ENCODE assay signal across 20 cellular contexts in genomic region chr2:109428281-109428680, GRCh38.
DNase-seq lines count a peak whose midpoint lies in the region; ATAC-seq and TF ChIP-seq lines count a peak whose summit lies in the region.
"Had no signal": no experiment of that assay in that cellular context is flagged by ENCODE, and none has a peak within 500 bp of the region (broad histone marks: within the 10 kb centered on the region; RNA-seq: fewer than 3 reads in every experiment).

No MANE protein-coding gene starts in this region.

- no peak overlapping the region for H2AK5ac ChIP-seq in H9 (ENCODE audit: insufficient read length, low read length)

- no peak overlapping the region for H2BK15ac ChIP-seq in H9 (ENCODE audit: low read depth, low read length)

- no peak overlapping the region for H4K91ac ChIP-seq in H9 (ENCODE audit: insufficient read length, low read depth, low read length)

- 80 to 92% (median 83%) methylated on average over 12 of the region's 12 CpGs for WGBS in spleen, 5 donors
- no CpG with 5 or more reads among the region's 12 CpGs for WGBS in H9 (ENCODE audit: extremely low coverage, insufficient read length, low lambda C conversion rate)

- DNase-seq in MV-4-11 (lab: John Stamatoyannopoulos, UW) (peak; percentile 71), RWPE2 (ENCODE audit: low spot score) (peak; percentile 55), lower lobe of right lung (peak; percentile 35), spleen (peak; percentile 66), Right ventricle myocardium inferior (ENCODE audit: missing footprints) (no peak), H9 (no peak)
- no peak for DNase-seq in stimulated activated naive CD4-positive, alpha-beta T cell (lab: John Stamatoyannopoulos, UW)
- DNase-seq: Caco-2; CD4-positive, alpha-beta T cell; GDM1; GOT3; NCI-H1092 treated with DMSO at 0.1 percent for 48 hours; NCI-H1436 treated with DMSO at 0.1 percent for 48 hours; NCI-H1930; NCI-H226; NCI-H524 treated with DMSO at 0.1 percent for 48 hours; NCI-H82; SHP77 had no signal

- H3K18ac ChIP-seq in H9 (ENCODE audit: insufficient read length, low read depth, low read length), result no peak overlapping the region

- H3T11ph ChIP-seq in H9 (ENCODE audit: low read length), result no peak overlapping the region

- H2BK5ac ChIP-seq in H9 (ENCODE audit: insufficient read length, low read length), result no peak overlapping the region

- no peaks in the 10 kb centered on the region for H3K23me2 ChIP-seq in H9 (ENCODE audit: insufficient read length, low read depth, low read length, poor library complexity, severe bottlenecking)

- peaks cover 3% of the 10 kb centered on the region; the same call in 1 of the 2 replicates for H3K27me3 Mint-ChIP-seq in H9 (ENCODE audit: low read depth)
- H3K27me3 Mint-ChIP-seq: CD4-positive, alpha-beta T cell had no signal

- no peaks in the 10 kb centered on the region for H4K20me1 ChIP-seq in H9 (ENCODE audit: control insufficient read depth, insufficient read depth, insufficient read length)

- no peaks in the 10 kb centered on the region for H3K9me3 Mint-ChIP-seq in H9
- H3K9me3 Mint-ChIP-seq: CD4-positive, alpha-beta T cell; IgD-negative memory B cell had no signal

- no peak for TF ChIP-seq CTCF in RWPE2 (IDR thresholded peaks at IDR 0.05; ENCODE audit: poor library complexity, severe bottlenecking)
- no peak for TF ChIP-seq CTCF in lower lobe of right lung (IDR thresholded peaks at IDR 0.05)
- no peak for TF ChIP-seq CTCF in spleen (IDR thresholded peaks at IDR 0.05 in 8 of 11, conservative IDR thresholded peaks at IDR 0.05 in 3 of 11)
- TF ChIP-seq CTCF in H9 (conservative IDR thresholded peaks at IDR 0.05), result no peak

- H3K4ac ChIP-seq in H9 (ENCODE audit: low read depth, low read length), result no peak overlapping the region

- H3K4me3 ChIP-seq in RWPE2 (ENCODE audit: severe bottlenecking) (no peak overlapping the region), lower lobe of right lung (no peak overlapping the region), spleen (no peak overlapping the region)

- H3K27me3 ChIP-seq in RWPE2 (ENCODE audit: insufficient read depth, poor library complexity, severe bottlenecking) (no peaks in the 10 kb centered on the region), lower lobe of right lung (ENCODE audit: low read depth) (no peaks in the 10 kb centered on the region), spleen (replicated peaks in 1 of 7) (peaks cover 0 to 5% (median 0%) of the 10 kb centered on the region in 7 donors), H9 (ENCODE audit: insufficient read depth, low read length) (no peaks in the 10 kb centered on the region)

- H3K23ac ChIP-seq in H9 (ENCODE audit: insufficient read length, low read depth, low read length), result no peak overlapping the region

- H3K4me1 ChIP-seq in RWPE2 (ENCODE audit: insufficient read depth, poor library complexity, severe bottlenecking), result no peaks in the 10 kb centered on the region
- H3K4me1 ChIP-seq in lower lobe of right lung, result no peaks in the 10 kb centered on the region
- H3K4me1 ChIP-seq in spleen, result no peaks in the 10 kb centered on the region
- no peaks in the 10 kb centered on the region for H3K4me1 ChIP-seq in H9 (ENCODE audit: insufficient read depth, low read length)
- H3K4me1 ChIP-seq: Caco-2 had no signal

- H3K36me3 ChIP-seq in RWPE2 (ENCODE audit: low read depth) (no peaks in the 10 kb centered on the region), lower lobe of right lung (no peaks in the 10 kb centered on the region), spleen (peaks cover 0 to under 1% (median 0%) of the 10 kb centered on the region in 6 donors)

- no peak overlapping the region for H2BK120ac ChIP-seq in H9 (ENCODE audit: low read depth, low read length, poor library complexity, severe bottlenecking)

- H4K5ac ChIP-seq in H9 (ENCODE audit: insufficient read length, low read depth, low read length), result no peak overlapping the region

- no peak overlapping the region for H3K27ac Mint-ChIP-seq in H9
- H3K27ac Mint-ChIP-seq: CD4-positive, alpha-beta T cell; IgD-negative memory B cell had no signal

- H3K9me3 ChIP-seq in RWPE2 (ENCODE audit: severe bottlenecking) (no peaks in the 10 kb centered on the region), lower lobe of right lung (no peaks in the 10 kb centered on the region), spleen (no peaks in the 10 kb centered on the region), H9 (ENCODE audit: control insufficient read depth, low read depth, low read length) (no peaks in the 10 kb centered on the region)
- H3K9me3 ChIP-seq: Caco-2 had no signal

- no peak for TF ChIP-seq POLR2A in spleen (IDR thresholded peaks at IDR 0.05)

- no peak overlapping the region for H3K56ac ChIP-seq in H9 (ENCODE audit: insufficient read length, low read depth, low read length)

- H3K9ac ChIP-seq in H9 (ENCODE audit: extremely low read depth, insufficient read length, low read length), result no peak overlapping the region

- ATAC-seq in RWPE2 (ENCODE audit: low read depth) (no peak), lower lobe of right lung (no peak), Right ventricle myocardium inferior (no peak)
- ATAC-seq: HCT116 had no signal

- H2BK20ac ChIP-seq in H9 (ENCODE audit: low read depth, low read length, poor library complexity, severe bottlenecking), result no peak overlapping the region

- intact Hi-C loops in lower lobe of right lung (cut with DNase I), result no loop called here
- intact Hi-C loops in spleen (cut with DNase I; ENCODE audit: low total_unique reads), result no loop called here
- intact Hi-C loops in Right ventricle myocardium inferior (cut with DNase I), result no loop called here

- no peaks in the 10 kb centered on the region for H3K36me3 Mint-ChIP-seq in H9 (ENCODE audit: insufficient read depth in 1 of 3, low read depth in 3 of 3)
- H3K36me3 Mint-ChIP-seq: IgD-negative memory B cell had no signal

- no peaks in the 10 kb centered on the region for H3K79me1 ChIP-seq in H9 (ENCODE audit: insufficient read depth, low read depth, low read length, poor library complexity, severe bottlenecking)

- H3K79me2 ChIP-seq in H9 (ENCODE audit: insufficient read depth, low read length), result no peaks in the 10 kb centered on the region

- no peak overlapping the region for H2AFZ ChIP-seq in H9 (ENCODE audit: low read length)

- no peak overlapping the region for H3K4me2 ChIP-seq in H9 (ENCODE audit: insufficient read depth, insufficient read length, low read length)

- H3K27ac ChIP-seq in RWPE2 (ENCODE audit: poor library complexity, severe bottlenecking) (no peak overlapping the region), lower lobe of right lung (no peak overlapping the region), spleen (no peak overlapping the region), H9 (ENCODE audit: insufficient read length, low read depth, low read length) (no peak overlapping the region)

- H4K8ac ChIP-seq in H9 (replicated peaks; ENCODE audit: insufficient read length, low read depth, low read length), result no peak overlapping the region

- H2BK12ac ChIP-seq in H9 (ENCODE audit: insufficient read length, low read depth, low read length), result no peak overlapping the region

- no peak overlapping the region for H3K14ac ChIP-seq in H9 (ENCODE audit: insufficient read depth, low read length)

- no peak overlapping the region for H3K4me3 Mint-ChIP-seq in H9
- H3K4me3 Mint-ChIP-seq: CD4-positive, alpha-beta T cell; IgD-negative memory B cell had no signal

- peaks cover 0 to 3% of the 10 kb centered on the region in 2 experiments; a peak in 2 of 4 replicates for H3K4me1 Mint-ChIP-seq in H9
- H3K4me1 Mint-ChIP-seq: IgD-negative memory B cell had no signal

Comparison
In these comparisons a context has a peak if more than half of its experiments do, and no peak if none do; other contexts are left out.
1. DNase-seq: peak in MV-4-11 (single experiment), RWPE2 (single experiment), lower lobe of right lung (single experiment) and spleen (single experiment); none in stimulated activated naive CD4-positive, alpha-beta T cell (0 of 6), Right ventricle myocardium inferior (single experiment) and H9 (single experiment).